In genomic region chr5:134467231-134467630, GRCh38 we compare ENCODE assay signal across 9 cellular contexts. TPM values are rescaled to one million over a fixed set of nuclear protein-coding genes. Genes with fewer than 3 reads are reported as not detected.
DNase-seq lines count a peak whose midpoint lies in the region; ATAC-seq, FAIRE-seq and TF ChIP-seq lines count a peak whose summit lies in the region.
"Had no signal": no experiment of that assay in that cellular context is flagged by ENCODE, and none has a peak within 500 bp of the region (broad histone marks: within the 10 kb centered on the region; RNA-seq: fewer than 3 reads in every experiment).

No MANE protein-coding gene starts in this region.

- H3K4me3 ChIP-seq in GM23338 (peak overlapping the region; percentile 95), kidney (ENCODE audit: low read length in 2 of 2) (no peak overlapping the region)

- H3K36me3 ChIP-seq in GM23338 (ENCODE audit: insufficient read depth), result no peaks in the 10 kb centered on the region
- no peaks in the 10 kb centered on the region for H3K36me3 ChIP-seq in kidney (ENCODE audit: control insufficient read depth in 1 of 2, insufficient read depth in 2 of 2, low read length in 2 of 2)

- H3K27ac Mint-ChIP-seq in GM23338, result peak overlapping the region; percentile 88
- peak overlapping the region; percentile 80 for H3K27ac Mint-ChIP-seq in activated T-helper 17 cell treated with anti-CD3 and anti-CD28 coated beads, Interleukin-2, amount 50 U/mL, for 72 hours
- H3K27ac Mint-ChIP-seq in stimulated activated effector memory CD8-positive, alpha-beta T cell treated with anti-CD3 and anti-CD28 coated beads, Interleukin-12 subunit alpha, Interleukin-12 subunit beta, amount 100 ng/mL, for 72 hours, result peak overlapping the region; percentile 87

- peaks cover 22% of the 10 kb centered on the region for H3K4me1 Mint-ChIP-seq in GM23338
- no peaks in the 10 kb centered on the region for H3K4me1 Mint-ChIP-seq in activated T-helper 17 cell treated with anti-CD3 and anti-CD28 coated beads, Interleukin-2, amount 50 U/mL, for 72 hours
- H3K4me1 Mint-ChIP-seq in stimulated activated effector memory CD8-positive, alpha-beta T cell treated with anti-CD3 and anti-CD28 coated beads, Interleukin-12 subunit alpha, Interleukin-12 subunit beta, amount 100 ng/mL, for 72 hours, result peaks cover 14% of the 10 kb centered on the region

- no peaks in the 10 kb centered on the region for H3K9me2 ChIP-seq in GM23338 (ENCODE audit: insufficient read depth)

- peaks cover 6% of the 10 kb centered on the region for H3K9me3 Mint-ChIP-seq in GM23338
- H3K9me3 Mint-ChIP-seq in activated T-helper 17 cell treated with anti-CD3 and anti-CD28 coated beads, Interleukin-2, amount 50 U/mL, for 72 hours, result no peaks in the 10 kb centered on the region
- H3K9me3 Mint-ChIP-seq in stimulated activated effector memory CD8-positive, alpha-beta T cell treated with anti-CD3 and anti-CD28 coated beads, Interleukin-12 subunit alpha, Interleukin-12 subunit beta, amount 100 ng/mL, for 72 hours, result peaks cover 3% of the 10 kb centered on the region

- H3K27ac ChIP-seq in GM23338 (ENCODE audit: low read depth), result peak overlapping the region; percentile 99
- peak overlapping the region in 1 of 2 donors; percentile 98 for H3K27ac ChIP-seq in kidney (ENCODE audit: low read depth in 2 of 2, low read length in 2 of 2)

- H3K4me1 ChIP-seq in GM23338 (ENCODE audit: insufficient read depth) (peaks cover 16% of the 10 kb centered on the region), kidney (ENCODE audit: control insufficient read depth in 1 of 2, insufficient read depth in 1 of 2, low read depth in 1 of 2, low read length in 2 of 2) (peaks cover 14 to 17% of the 10 kb centered on the region in 2 donors)

- H2AFZ ChIP-seq in GM23338, result 0 out of 2 replicates have a peak overlapping the region, but pooled peaks have one; percentile 53

- H3K4me3 Mint-ChIP-seq in GM23338, result peak overlapping the region; percentile 87
- H3K4me3 Mint-ChIP-seq in activated T-helper 17 cell treated with anti-CD3 and anti-CD28 coated beads, Interleukin-2, amount 50 U/mL, for 72 hours, result peak overlapping the region; percentile 79
- H3K4me3 Mint-ChIP-seq in stimulated activated effector memory CD8-positive, alpha-beta T cell treated with anti-CD3 and anti-CD28 coated beads, Interleukin-12 subunit alpha, Interleukin-12 subunit beta, amount 100 ng/mL, for 72 hours, result peak overlapping the region; percentile 70

- H3K79me2 ChIP-seq in GM23338 (replicated peaks; ENCODE audit: insufficient read depth), result no peaks in the 10 kb centered on the region

- ATAC-seq in GM23338 (no peak), GM19397 (IDR thresholded peaks at IDR 0.05; ENCODE audit: unreplicated experiment) (no peak)
- ATAC-seq in activated T-helper 17 cell treated with anti-CD3 and anti-CD28 coated beads, Interleukin-2, amount 50 U/mL, for 72 hours (replicated peaks), result no peak
- ATAC-seq in stimulated activated effector memory CD8-positive, alpha-beta T cell treated with anti-CD3 and anti-CD28 coated beads, Interleukin-12 subunit alpha, Interleukin-12 subunit beta, amount 100 ng/mL, for 72 hours, result no peak

- no peaks in the 10 kb centered on the region for H4K20me1 ChIP-seq in GM23338 (replicated peaks; ENCODE audit: insufficient read depth)

- no peak for FAIRE-seq in kidney (lab: Jason Lieb, UNC)
- FAIRE-seq: islet of Langerhans had no signal

- H3K27me3 ChIP-seq in GM23338 (ENCODE audit: insufficient read depth), result no peaks in the 10 kb centered on the region

- no peak for TF ChIP-seq CTCF in GM23338 (conservative IDR thresholded peaks at IDR 0.05; ENCODE audit: low read depth in 2 of 2)
- TF ChIP-seq CTCF in kidney (IDR thresholded peaks at IDR 0.05; ENCODE audit: borderline replicate concordance, extremely low read depth, insufficient read depth), result no peak

- DNase-seq in GM23338 (ENCODE audit: low spot score) (no peak), kidney (peak; percentile 61), NCI-H2081 treated with DMSO at 0.1 percent for 48 hours (lab: John Stamatoyannopoulos, UW) (no peak), DMS 273 (lab: John Stamatoyannopoulos, UW; ENCODE audit: unreplicated experiment) (no peak), Ammon's horn (ENCODE audit: low spot score) (no peak)
- no peak for DNase-seq in stimulated activated effector memory CD8-positive, alpha-beta T cell treated with anti-CD3 and anti-CD28 coated beads, Interleukin-12 subunit alpha, Interleukin-12 subunit beta, amount 100 ng/mL, for 72 hours (ENCODE audit: low spot score in 2 of 2)

- peaks cover 15% of the 10 kb centered on the region for H3F3A ChIP-seq in GM23338 (replicated peaks; ENCODE audit: low read depth)

- H3K36me3 Mint-ChIP-seq in GM23338 (ENCODE audit: low read depth), result peaks cover 3% of the 10 kb centered on the region; the same call in 1 of the 3 replicates
- H3K36me3 Mint-ChIP-seq in activated T-helper 17 cell treated with anti-CD3 and anti-CD28 coated beads, Interleukin-2, amount 50 U/mL, for 72 hours (ENCODE audit: low read depth), result no peaks in the 10 kb centered on the region
- no peaks in the 10 kb centered on the region for H3K36me3 Mint-ChIP-seq in stimulated activated effector memory CD8-positive, alpha-beta T cell treated with anti-CD3 and anti-CD28 coated beads, Interleukin-12 subunit alpha, Interleukin-12 subunit beta, amount 100 ng/mL, for 72 hours

- H3K9me3 ChIP-seq in kidney (ENCODE audit: control insufficient read depth in 1 of 2, low read length in 2 of 2), result no peaks in the 10 kb centered on the region

- no peak overlapping the region for H3K9ac ChIP-seq in kidney (ENCODE audit: low read length in 2 of 2)

- H3K4me2 ChIP-seq in GM23338, result peak overlapping the region; percentile 100

- intact Hi-C loops in kidney (cut with DNase I), result no loop called here

- H3K27me3 Mint-ChIP-seq in GM23338 (ENCODE audit: insufficient read depth, low read depth, poor library complexity), result peaks cover 4% of the 10 kb centered on the region
- no peaks in the 10 kb centered on the region for H3K27me3 Mint-ChIP-seq in activated T-helper 17 cell treated with anti-CD3 and anti-CD28 coated beads, Interleukin-2, amount 50 U/mL, for 72 hours

TF ChIP-seq in GM23338, 12 proteins besides CTCF, POLR2A, EP300 and RAD21 (continues in another document):
- TF ChIP-seq CREB1 (CRISPR knock-in tag; IDR thresholded peaks at IDR 0.05; ENCODE audit: low read depth) (no peak), STAT1 (IDR thresholded peaks at IDR 0.05; ENCODE audit: unreplicated experiment) (no peak), NANOG (IDR thresholded peaks at IDR 0.05; ENCODE audit: borderline replicate concordance) (no peak)

RNA-seq across cellular contexts. Expression of gene CDKN2AIPNL, which starts 55.5 kb away (rescaled TPM):
- total RNA-seq in GM23338 (2014; rRNA removed; shearing (Covaris generic)), result 51.4 and 53.5 TPM in 2 replicates
- polyA plus RNA-seq in GM23338 (2016; fragmentation: Nextera tagmentation; extraction: Ambion mirVana) (72.5 and 79.5 TPM in 2 replicates), kidney (ENCODE audit: insufficient read depth, low read depth, low replicate concordance) (38.2 TPM)
- 10 to 100 TPM in 1 of 2 donors, 1 to 10 TPM in 1; 8.9 to 23.0 TPM for total RNA-seq in activated T-helper 17 cell treated with anti-CD3 and anti-CD28 coated beads, Interleukin-2, amount 50 U/mL, for 72 hours
- total RNA-seq in kidney, result 19.0 TPM

RNA-seq across cellular contexts. Expression of gene JADE2, which starts 58.2 kb away (rescaled TPM):
- total RNA-seq in GM23338 (2014; rRNA removed; shearing (Covaris generic)), result 31.9 and 40.8 TPM in 2 replicates
- polyA plus RNA-seq in GM23338 (2016; fragmentation: Nextera tagmentation; extraction: Ambion mirVana) (15.9 and 16.2 TPM in 2 replicates), kidney (ENCODE audit: insufficient read depth, low read depth, low replicate concordance) (9.2 TPM)
- 10 to 100 TPM; 75.3 to 93.3 TPM for total RNA-seq in activated T-helper 17 cell treated with anti-CD3 and anti-CD28 coated beads, Interleukin-2, amount 50 U/mL, for 72 hours
- total RNA-seq in kidney, result 99.6 TPM
